In the genomic region with DNA sequence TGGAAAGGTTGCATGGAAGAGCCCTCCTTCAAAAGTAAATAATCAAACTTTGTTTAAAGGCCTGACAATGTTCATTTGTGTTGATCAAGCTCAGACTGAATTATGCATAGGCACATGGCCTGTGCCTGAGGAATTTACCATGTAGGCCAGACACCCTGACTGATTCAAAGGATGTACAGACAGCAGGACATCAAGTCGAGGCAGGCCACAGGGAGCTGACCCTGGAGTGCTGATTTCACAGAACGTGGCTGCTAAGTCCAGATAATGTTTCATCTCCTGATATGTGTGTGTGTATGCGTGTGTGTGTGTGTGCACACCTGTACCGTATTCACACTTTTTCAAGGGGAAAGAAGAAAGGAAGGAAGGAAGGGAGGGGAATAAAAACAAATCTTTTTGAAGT, we compare ENCODE assay signal across 1 cellular context.
A peak's percentile ranks its signal among the peaks of the same experiment; 100 is the strongest.
TF ChIP-seq lines count a peak whose summit lies in the region.

No MANE protein-coding gene starts in this region.

TF ChIP-seq in K562, 482 proteins besides CTCF, POLR2A, EP300 and RAD21 (continued from another document and continues in another):
- no peak for TF ChIP-seq CHD7 (IDR thresholded peaks at IDR 0.05; ENCODE audit: low read depth, low read length)
- TF ChIP-seq, protein P1, sequence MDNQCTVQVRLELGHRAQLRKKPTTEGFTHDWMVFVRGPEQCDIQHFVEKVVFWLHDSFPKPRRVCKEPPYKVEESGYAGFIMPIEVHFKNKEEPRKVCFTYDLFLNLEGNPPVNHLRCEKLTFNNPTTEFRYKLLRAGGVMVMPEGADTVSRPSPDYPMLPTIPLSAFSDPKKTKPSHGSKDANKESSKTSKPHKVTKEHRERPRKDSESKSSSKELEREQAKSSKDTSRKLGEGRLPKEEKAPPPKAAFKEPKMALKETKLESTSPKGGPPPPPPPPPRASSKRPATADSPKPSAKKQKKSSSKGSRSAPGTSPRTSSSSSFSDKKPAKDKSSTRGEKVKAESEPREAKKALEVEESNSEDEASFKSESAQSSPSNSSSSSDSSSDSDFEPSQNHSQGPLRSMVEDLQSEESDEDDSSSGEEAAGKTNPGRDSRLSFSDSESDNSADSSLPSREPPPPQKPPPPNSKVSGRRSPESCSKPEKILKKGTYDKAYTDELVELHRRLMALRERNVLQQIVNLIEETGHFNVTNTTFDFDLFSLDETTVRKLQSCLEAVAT (IDR thresholded peaks at IDR 0.05) = no peak
- no peak for TF ChIP-seq ARID2 (IDR thresholded peaks at IDR 0.05)
- no peak for TF ChIP-seq HLTF (IDR thresholded peaks at IDR 0.05)
- no peak for TF ChIP-seq BRF2 (IDR thresholded peaks at IDR 0.05; ENCODE audit: borderline replicate concordance, insufficient read depth, insufficient read length)
- no peak for TF ChIP-seq MAFK (IDR thresholded peaks at IDR 0.05; ENCODE audit: low read length)
- TF ChIP-seq ZBTB2 (IDR thresholded peaks at IDR 0.05) = no peak
- TF ChIP-seq ZNF639 (CRISPR knock-in tag; conservative IDR thresholded peaks at IDR 0.05 in 1 of 2, IDR thresholded peaks at IDR 0.05 in 1 of 2) = no peak
- TF ChIP-seq ZNF695 (CRISPR knock-in tag; IDR thresholded peaks at IDR 0.05) = no peak
- TF ChIP-seq TAF15 (IDR thresholded peaks at IDR 0.05; ENCODE audit: low read depth, low read length) = no peak
- TF ChIP-seq, protein P2, sequence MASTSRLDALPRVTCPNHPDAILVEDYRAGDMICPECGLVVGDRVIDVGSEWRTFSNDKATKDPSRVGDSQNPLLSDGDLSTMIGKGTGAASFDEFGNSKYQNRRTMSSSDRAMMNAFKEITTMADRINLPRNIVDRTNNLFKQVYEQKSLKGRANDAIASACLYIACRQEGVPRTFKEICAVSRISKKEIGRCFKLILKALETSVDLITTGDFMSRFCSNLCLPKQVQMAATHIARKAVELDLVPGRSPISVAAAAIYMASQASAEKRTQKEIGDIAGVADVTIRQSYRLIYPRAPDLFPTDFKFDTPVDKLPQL (IDR thresholded peaks at IDR 0.05; ENCODE audit: extremely low read depth, insufficient read length) = no peak
- no peak for TF ChIP-seq NR3C1 (CRISPR knock-in tag; IDR thresholded peaks at IDR 0.05)
- peak; percentile 74 for TF ChIP-seq CBFA2T3 (IDR thresholded peaks at IDR 0.05)
- peak; percentile 37; the same call in 1 of the 2 replicates for TF ChIP-seq NCOR1 (IDR thresholded peaks at IDR 0.05)
- TF ChIP-seq, protein P3, sequence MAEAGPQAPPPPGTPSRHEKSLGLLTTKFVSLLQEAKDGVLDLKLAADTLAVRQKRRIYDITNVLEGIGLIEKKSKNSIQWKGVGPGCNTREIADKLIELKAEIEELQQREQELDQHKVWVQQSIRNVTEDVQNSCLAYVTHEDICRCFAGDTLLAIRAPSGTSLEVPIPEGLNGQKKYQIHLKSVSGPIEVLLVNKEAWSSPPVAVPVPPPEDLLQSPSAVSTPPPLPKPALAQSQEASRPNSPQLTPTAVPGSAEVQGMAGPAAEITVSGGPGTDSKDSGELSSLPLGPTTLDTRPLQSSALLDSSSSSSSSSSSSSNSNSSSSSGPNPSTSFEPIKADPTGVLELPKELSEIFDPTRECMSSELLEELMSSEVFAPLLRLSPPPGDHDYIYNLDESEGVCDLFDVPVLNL (CRISPR knock-in tag; IDR thresholded peaks at IDR 0.05; ENCODE audit: low read depth) = no peak
- TF ChIP-seq ZBTB43 (CRISPR knock-in tag; IDR thresholded peaks at IDR 0.05) = no peak
- TF ChIP-seq CREM (IDR thresholded peaks at IDR 0.05; ENCODE audit: low read depth) = no peak
- TF ChIP-seq FOXK2 (conservative IDR thresholded peaks at IDR 0.05 in 1 of 2, IDR thresholded peaks at IDR 0.05 in 1 of 2; ENCODE audit: low read depth in 2 of 2) = no peak
- no peak for TF ChIP-seq CBX8 (IDR thresholded peaks at IDR 0.05; ENCODE audit: borderline replicate concordance, extremely low read depth, low read depth, low read length, poor library complexity, severe bottlenecking)
- TF ChIP-seq, protein P4, sequence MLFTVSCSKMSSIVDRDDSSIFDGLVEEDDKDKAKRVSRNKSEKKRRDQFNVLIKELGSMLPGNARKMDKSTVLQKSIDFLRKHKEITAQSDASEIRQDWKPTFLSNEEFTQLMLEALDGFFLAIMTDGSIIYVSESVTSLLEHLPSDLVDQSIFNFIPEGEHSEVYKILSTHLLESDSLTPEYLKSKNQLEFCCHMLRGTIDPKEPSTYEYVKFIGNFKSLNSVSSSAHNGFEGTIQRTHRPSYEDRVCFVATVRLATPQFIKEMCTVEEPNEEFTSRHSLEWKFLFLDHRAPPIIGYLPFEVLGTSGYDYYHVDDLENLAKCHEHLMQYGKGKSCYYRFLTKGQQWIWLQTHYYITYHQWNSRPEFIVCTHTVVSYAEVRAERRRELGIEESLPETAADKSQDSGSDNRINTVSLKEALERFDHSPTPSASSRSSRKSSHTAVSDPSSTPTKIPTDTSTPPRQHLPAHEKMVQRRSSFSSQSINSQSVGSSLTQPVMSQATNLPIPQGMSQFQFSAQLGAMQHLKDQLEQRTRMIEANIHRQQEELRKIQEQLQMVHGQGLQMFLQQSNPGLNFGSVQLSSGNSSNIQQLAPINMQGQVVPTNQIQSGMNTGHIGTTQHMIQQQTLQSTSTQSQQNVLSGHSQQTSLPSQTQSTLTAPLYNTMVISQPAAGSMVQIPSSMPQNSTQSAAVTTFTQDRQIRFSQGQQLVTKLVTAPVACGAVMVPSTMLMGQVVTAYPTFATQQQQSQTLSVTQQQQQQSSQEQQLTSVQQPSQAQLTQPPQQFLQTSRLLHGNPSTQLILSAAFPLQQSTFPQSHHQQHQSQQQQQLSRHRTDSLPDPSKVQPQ (CRISPR knock-in tag; IDR thresholded peaks at IDR 0.05; ENCODE audit: borderline replicate concordance) = no peak
- no peak for TF ChIP-seq ZNF134 (CRISPR knock-in tag; conservative IDR thresholded peaks at IDR 0.05)
- TF ChIP-seq THRB (CRISPR knock-in tag; conservative IDR thresholded peaks at IDR 0.05) = no peak
- TF ChIP-seq HDAC3 (IDR thresholded peaks at IDR 0.05; ENCODE audit: borderline replicate concordance, partially characterized antibody) = no peak
